ENCODE assay signal across 2 cellular contexts in the genomic region with DNA sequence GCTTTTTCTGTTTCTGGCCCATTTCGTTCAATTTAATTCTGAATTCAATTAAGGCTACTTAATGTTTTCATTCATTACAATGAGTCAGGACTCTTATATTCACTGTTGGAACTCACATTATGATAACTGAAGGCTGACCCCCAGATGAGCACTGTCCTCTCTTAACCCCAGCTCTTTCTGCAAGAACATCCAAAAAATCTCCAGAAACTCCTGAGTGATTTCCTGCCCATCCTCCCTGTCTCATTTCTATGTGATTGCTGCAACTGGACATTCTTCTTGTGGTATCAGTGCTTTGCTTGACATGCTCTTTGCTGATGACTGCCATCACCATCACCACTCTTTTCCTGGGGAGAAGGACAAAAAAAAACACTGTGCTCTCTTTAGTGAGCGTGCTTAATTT.
TF ChIP-seq lines count a peak whose summit lies in the region.

No MANE protein-coding gene starts in this region.

TF ChIP-seq in liver, 16 proteins besides CTCF, POLR2A, EP300 and RAD21:
- TF ChIP-seq, protein P1, sequence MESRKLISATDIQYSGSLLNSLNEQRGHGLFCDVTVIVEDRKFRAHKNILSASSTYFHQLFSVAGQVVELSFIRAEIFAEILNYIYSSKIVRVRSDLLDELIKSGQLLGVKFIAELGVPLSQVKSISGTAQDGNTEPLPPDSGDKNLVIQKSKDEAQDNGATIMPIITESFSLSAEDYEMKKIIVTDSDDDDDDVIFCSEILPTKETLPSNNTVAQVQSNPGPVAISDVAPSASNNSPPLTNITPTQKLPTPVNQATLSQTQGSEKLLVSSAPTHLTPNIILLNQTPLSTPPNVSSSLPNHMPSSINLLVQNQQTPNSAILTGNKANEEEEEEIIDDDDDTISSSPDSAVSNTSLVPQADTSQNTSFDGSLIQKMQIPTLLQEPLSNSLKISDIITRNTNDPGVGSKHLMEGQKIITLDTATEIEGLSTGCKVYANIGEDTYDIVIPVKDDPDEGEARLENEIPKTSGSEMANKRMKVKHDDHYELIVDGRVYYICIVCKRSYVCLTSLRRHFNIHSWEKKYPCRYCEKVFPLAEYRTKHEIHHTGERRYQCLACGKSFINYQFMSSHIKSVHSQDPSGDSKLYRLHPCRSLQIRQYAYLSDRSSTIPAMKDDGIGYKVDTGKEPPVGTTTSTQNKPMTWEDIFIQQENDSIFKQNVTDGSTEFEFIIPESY (IDR thresholded peaks at IDR 0.05): no peak
- peak; percentile 50 for TF ChIP-seq RXRA (IDR thresholded peaks at IDR 0.05)

TF ChIP-seq in HepG2, 621 proteins besides CTCF, POLR2A, EP300 and RAD21 (continued from another document):
- TF ChIP-seq, protein P2, sequence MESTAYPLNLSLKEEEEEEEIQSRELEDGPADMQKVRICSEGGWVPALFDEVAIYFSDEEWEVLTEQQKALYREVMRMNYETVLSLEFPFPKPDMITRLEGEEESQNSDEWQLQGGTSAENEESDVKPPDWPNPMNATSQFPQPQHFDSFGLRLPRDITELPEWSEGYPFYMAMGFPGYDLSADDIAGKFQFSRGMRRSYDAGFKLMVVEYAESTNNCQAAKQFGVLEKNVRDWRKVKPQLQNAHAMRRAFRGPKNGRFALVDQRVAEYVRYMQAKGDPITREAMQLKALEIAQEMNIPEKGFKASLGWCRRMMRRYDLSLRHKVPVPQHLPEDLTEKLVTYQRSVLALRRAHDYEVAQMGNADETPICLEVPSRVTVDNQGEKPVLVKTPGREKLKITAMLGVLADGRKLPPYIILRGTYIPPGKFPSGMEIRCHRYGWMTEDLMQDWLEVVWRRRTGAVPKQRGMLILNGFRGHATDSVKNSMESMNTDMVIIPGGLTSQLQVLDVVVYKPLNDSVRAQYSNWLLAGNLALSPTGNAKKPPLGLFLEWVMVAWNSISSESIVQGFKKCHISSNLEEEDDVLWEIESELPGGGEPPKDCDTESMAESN (CRISPR knock-in tag; conservative IDR thresholded peaks at IDR 0.05): no peak
- no peak for TF ChIP-seq ZNF546 (CRISPR knock-in tag; conservative IDR thresholded peaks at IDR 0.05)
- TF ChIP-seq PAWR (CRISPR knock-in tag; IDR thresholded peaks at IDR 0.05; ENCODE audit: borderline replicate concordance): no peak
- TF ChIP-seq ZNF563 (CRISPR knock-in tag; IDR thresholded peaks at IDR 0.05): no peak
- TF ChIP-seq, protein P3, sequence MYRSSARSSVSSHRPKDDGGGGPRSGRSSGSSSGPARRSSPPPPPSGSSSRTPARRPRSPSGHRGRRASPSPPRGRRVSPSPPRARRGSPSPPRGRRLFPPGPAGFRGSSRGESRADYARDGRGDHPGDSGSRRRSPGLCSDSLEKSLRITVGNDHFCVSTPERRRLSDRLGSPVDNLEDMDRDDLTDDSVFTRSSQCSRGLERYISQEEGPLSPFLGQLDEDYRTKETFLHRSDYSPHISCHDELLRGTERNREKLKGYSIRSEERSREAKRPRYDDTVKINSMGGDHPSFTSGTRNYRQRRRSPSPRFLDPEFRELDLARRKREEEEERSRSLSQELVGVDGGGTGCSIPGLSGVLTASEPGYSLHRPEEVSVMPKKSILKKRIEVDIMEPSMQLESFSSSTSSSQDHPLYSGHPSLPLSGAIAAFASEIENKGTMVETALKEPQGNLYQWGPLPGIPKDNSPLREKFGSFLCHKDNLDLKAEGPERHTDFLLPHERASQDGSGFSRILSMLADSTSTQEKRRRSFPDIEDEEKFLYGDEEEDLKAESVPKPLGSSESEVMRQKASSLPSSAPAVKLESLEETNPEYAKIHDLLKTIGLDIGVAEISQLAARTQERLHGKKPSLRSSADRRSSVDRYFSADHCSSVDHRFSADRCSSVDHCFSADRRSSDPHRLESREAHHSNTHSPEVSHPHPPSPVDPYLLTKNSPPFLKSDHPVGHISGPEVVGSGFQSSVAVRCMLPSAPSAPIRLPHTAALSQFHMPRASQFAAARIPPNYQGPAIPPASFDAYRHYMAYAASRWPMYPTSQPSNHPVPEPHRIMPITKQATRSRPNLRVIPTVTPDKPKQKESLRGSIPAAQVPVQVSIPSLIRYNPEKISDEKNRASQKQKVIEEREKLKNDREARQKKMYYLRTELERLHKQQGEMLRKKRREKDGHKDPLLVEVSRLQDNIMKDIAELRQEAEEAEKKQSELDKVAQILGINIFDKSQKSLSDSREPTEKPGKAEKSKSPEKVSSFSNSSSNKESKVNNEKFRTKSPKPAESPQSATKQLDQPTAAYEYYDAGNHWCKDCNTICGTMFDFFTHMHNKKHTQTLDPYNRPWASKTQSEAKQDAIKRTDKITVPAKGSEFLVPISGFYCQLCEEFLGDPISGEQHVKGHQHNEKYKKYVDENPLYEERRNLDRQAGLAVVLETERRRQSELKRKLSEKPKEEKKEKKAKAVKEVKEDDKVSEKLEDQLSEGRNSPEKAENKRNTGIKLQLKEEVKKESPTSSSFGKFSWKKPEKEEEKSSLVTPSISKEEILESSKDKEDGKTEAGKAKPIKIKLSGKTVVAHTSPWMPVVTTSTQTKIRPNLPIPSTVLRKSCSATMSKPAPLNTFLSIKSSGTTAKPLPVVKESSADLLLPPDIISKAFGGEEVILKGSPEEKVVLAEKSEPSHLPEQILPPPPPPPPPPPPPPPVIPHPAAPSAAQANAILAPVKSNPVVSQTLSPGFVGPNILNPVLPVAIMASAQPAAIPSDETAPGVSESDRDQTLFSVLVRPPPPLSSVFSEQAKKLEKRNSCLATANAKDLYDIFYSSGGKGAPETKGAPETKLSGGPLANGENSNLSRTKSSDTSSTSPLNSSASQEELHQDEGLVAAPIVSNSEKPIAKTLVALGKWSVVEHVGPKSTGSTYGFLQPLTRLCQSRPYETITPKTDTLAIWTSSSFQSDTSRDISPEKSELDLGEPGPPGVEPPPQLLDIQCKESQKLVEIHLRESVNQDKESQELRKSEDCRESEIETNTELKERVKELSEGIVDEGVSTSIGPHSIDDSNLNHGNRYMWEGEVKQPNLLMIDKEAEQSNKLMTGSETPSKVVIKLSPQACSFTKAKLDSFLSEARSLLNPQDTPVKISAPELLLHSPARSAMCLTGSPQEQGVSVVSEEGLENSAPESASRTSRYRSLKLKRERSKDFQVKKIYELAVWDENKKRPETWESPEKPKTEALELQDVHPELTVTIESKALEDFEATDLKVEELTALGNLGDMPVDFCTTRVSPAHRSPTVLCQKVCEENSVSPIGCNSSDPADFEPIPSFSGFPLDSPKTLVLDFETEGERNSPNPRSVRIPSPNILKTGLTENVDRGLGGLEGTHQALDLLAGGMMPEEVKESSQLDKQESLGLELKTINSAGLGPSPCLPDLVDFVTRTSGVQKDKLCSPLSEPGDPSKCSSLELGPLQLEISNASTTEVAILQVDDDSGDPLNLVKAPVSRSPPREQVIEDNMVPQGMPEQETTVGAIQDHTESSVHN (CRISPR knock-in tag; IDR thresholded peaks at IDR 0.05): no peak
- no peak for TF ChIP-seq SKI (IDR thresholded peaks at IDR 0.05; ENCODE audit: partially characterized antibody)
- TF ChIP-seq SP5 (CRISPR knock-in tag; IDR thresholded peaks at IDR 0.05; ENCODE audit: borderline replicate concordance, low read depth): no peak
- TF ChIP-seq TSC22D2 (CRISPR knock-in tag; IDR thresholded peaks at IDR 0.05; ENCODE audit: borderline replicate concordance): no peak
- TF ChIP-seq HOXA3 (CRISPR knock-in tag; IDR thresholded peaks at IDR 0.05): no peak
- no peak for TF ChIP-seq NFE2L2 (IDR thresholded peaks at IDR 0.05; ENCODE audit: low read length)
- TF ChIP-seq ZNF713 (CRISPR knock-in tag; IDR thresholded peaks at IDR 0.05): no peak
- TF ChIP-seq, protein P4, sequence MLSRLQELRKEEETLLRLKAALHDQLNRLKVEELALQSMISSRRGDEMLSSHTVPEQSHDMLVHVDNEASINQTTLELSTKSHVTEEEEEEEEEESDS (CRISPR knock-in tag; IDR thresholded peaks at IDR 0.05; ENCODE audit: borderline replicate concordance): no peak
- TF ChIP-seq RFXANK (CRISPR knock-in tag; IDR thresholded peaks at IDR 0.05): no peak
- TF ChIP-seq TCF12 (IDR thresholded peaks at IDR 0.05): no peak
- no peak for TF ChIP-seq TCF12 (CRISPR knock-in tag; IDR thresholded peaks at IDR 0.05)
